8 cellular contexts compared by ENCODE assay signal in the genomic region with DNA sequence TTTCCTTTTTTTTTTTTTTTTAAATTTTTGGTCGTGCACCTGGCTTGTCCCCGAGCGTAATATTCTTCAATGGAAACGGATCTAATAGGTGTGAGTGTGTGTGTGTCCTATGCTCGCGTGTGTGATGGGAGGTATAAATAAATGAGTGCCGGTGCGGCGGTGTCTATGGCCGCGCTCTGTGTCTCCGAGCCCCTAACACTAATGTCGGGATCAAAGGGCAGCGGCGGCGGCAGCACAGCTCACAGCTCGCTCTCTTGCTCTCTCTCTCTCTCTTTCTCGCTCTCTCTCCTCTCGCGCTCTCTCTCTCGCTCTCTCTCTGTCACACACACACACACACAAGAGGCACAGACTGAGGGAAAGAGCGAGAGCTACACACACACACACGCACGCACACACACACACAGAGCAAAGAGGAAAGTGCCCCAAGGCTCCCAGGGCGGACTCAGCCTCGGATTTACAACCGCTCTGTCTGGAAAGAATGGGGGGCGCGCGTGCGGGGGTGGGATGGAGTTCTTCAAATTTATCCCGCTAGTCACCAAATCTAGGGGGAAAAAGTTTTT. TPM values are rescaled to one million over a fixed set of nuclear protein-coding genes. Genes with fewer than 3 reads are reported as not detected.
DNase-seq lines count a peak whose midpoint lies in the region; FAIRE-seq and TF ChIP-seq lines count a peak whose summit lies in the region.

A gene with protein sequence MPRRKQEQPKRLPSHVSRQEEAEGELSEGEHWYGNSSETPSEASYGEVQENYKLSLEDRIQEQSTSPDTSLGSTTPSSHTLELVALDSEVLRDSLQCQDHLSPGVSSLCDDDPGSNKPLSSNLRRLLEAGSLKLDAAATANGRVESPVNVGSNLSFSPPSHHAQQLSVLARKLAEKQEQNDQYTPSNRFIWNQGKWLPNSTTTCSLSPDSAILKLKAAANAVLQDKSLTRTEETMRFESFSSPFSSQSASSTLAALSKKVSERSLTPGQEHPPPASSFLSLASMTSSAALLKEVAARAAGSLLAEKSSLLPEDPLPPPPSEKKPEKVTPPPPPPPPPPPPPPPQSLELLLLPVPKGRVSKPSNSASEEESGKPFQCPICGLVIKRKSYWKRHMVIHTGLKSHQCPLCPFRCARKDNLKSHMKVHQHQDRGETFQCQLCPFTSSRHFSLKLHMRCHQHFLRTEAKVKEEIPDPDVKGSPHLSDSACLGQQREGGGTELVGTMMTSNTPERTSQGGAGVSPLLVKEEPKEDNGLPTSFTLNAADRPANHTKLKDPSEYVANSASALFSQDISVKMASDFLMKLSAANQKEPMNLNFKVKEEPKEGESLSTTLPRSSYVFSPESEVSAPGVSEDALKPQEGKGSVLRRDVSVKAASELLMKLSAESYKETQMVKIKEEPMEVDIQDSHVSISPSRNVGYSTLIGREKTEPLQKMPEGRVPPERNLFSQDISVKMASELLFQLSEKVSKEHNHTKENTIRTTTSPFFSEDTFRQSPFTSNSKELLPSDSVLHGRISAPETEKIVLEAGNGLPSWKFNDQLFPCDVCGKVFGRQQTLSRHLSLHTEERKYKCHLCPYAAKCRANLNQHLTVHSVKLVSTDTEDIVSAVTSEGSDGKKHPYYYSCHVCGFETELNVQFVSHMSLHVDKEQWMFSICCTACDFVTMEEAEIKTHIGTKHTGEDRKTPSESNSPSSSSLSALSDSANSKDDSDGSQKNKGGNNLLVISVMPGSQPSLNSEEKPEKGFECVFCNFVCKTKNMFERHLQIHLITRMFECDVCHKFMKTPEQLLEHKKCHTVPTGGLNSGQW (minus strand): TSS at position 206 of the 560 bp plus-strand sequence. CDS start 416 bp downstream, outside the sequence.

- peaks cover 22 to 34% of the 10 kb centered on the region in 2 donors for H3K4me1 Mint-ChIP-seq in immature natural killer cell

- H3K36me3 ChIP-seq in bronchial epithelial cell (ENCODE audit: control insufficient read depth, insufficient read depth, low read length) = no peaks in the 10 kb centered on the region
- H3K36me3 ChIP-seq in smooth muscle cell (ENCODE audit: low read depth) = no peaks in the 10 kb centered on the region

- peak within 1 kb of the TSS; percentile 86 for H3K9ac ChIP-seq in smooth muscle cell (ENCODE audit: low read depth)

- H3F3A ChIP-seq in smooth muscle cell (ENCODE audit: low read depth) = no peaks in the 10 kb centered on the region

- WGBS in smooth muscle cell (ENCODE audit: low lambda C conversion rate) = 0% methylated on average over 24 of the region's 32 CpGs

- H3K4me1 ChIP-seq in smooth muscle cell (ENCODE audit: low read depth) = peaks cover 17% of the 10 kb centered on the region

- peak within 1 kb of the TSS; percentile 79 for H3K27ac ChIP-seq in smooth muscle cell (ENCODE audit: low read depth)

- no peak for TF ChIP-seq CTCF in WI38 (IDR thresholded peaks at IDR 0.05; ENCODE audit: low read depth, low read length)
- TF ChIP-seq CTCF in bronchial epithelial cell (IDR thresholded peaks at IDR 0.05; ENCODE audit: insufficient read depth, low read length, severe bottlenecking) = no peak
- no peak for TF ChIP-seq CTCF in smooth muscle cell (IDR thresholded peaks at IDR 0.05; ENCODE audit: borderline replicate concordance, insufficient read depth, poor library complexity, severe bottlenecking)

- H3K4me3 ChIP-seq in WI38 (ENCODE audit: low read depth, low read length) (peak within 1 kb of the TSS; percentile 90), bronchial epithelial cell (ENCODE audit: low read depth, low read length) (peak within 1 kb of the TSS; percentile 78), smooth muscle cell (peak within 1 kb of the TSS; percentile 97)

- DNase-seq in ELF-1 (ENCODE audit: low read depth, low spot score) (peak; percentile 86), H4 (ENCODE audit: low spot score) (peak; percentile 85), NCI-H1092 treated with DMSO at 0.1 percent for 48 hours (lab: John Stamatoyannopoulos, UW) (peak; percentile 72), bronchial epithelial cell (ENCODE audit: low read depth) (peak; percentile 47), immature natural killer cell (peak; percentile 71 to 79 (median 73)), smooth muscle cell (lab: John Stamatoyannopoulos, UW; ENCODE audit: unreplicated experiment) (peak; percentile 18), cortex of kidney (lab: John Stamatoyannopoulos, UW) (no peak)

- H3K4me3 Mint-ChIP-seq in immature natural killer cell = peak within 1 kb of the TSS; percentile 90 to 99 (median 95)

- H3K36me3 Mint-ChIP-seq in immature natural killer cell = no peaks in the 10 kb centered on the region

- peaks cover 4% of the 10 kb centered on the region for H4K20me1 ChIP-seq in smooth muscle cell (ENCODE audit: low read depth)

- no peaks in the 10 kb centered on the region for H3K9me3 ChIP-seq in smooth muscle cell (replicated peaks; ENCODE audit: low read depth)

- H3K79me2 ChIP-seq in smooth muscle cell (ENCODE audit: low read depth) = peaks cover 23% of the 10 kb centered on the region

- H3K27me3 ChIP-seq in bronchial epithelial cell (ENCODE audit: control insufficient read depth, insufficient read depth, low read length) (no peaks in the 10 kb centered on the region), smooth muscle cell (ENCODE audit: low read depth) (no peaks in the 10 kb centered on the region)

- no peaks in the 10 kb centered on the region for H3K9me3 Mint-ChIP-seq in immature natural killer cell

- H3K4me2 ChIP-seq in smooth muscle cell = peak within 1 kb of the TSS; percentile 93

- H3K27ac Mint-ChIP-seq in immature natural killer cell = peak within 1 kb of the TSS; percentile 86 to 97 (median 95)

- FAIRE-seq in bronchial epithelial cell (lab: Jason Lieb, UNC) = no peak

- H2AFZ ChIP-seq in smooth muscle cell (ENCODE audit: low read depth) = peak within 1 kb of the TSS; percentile 97

- peaks cover 21 to 29% (median 21%) of the 10 kb centered on the region in 3 donors for H3K27me3 Mint-ChIP-seq in immature natural killer cell (ENCODE audit: low read depth in 3 of 3)

RNA-seq across cellular contexts. Expression of the gene that starts here (rescaled TPM):
- total RNA-seq in H4 (2014; rRNA removed; shearing (Covaris generic)) = 5.2 and 6.7 TPM in 2 replicates
- total RNA-seq in bronchial epithelial cell (2.1 and 3.5 TPM in 2 replicates), smooth muscle cell (8.3 and 12.8 TPM in 2 replicates)
- polyA plus RNA-seq in immature natural killer cell (1 to 10 TPM; 1.5 to 4.6 (median 1.7) TPM), smooth muscle cell (6.5 and 8.7 TPM in 2 replicates)
